In the genomic region with DNA sequence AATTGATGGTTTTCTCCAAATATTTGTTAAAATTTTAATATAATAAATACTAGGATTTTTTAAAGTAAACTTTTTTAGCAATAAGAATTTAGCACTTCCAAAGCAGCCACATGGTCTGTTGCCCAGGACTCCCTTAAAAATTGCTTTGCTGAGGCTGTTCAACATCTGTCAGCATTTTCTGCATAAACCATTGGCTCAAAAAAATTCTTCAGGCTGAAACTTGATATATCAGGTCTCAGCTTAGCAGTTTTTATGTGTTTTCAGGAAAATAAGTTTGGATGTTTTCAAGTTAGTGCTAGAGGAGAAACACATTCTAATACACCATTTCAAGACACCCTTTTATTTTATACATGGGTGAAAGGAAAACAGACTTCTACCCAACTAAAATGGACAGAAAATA, we compare ENCODE assay signal across 14 cellular contexts.
A peak's percentile ranks its signal among the peaks of the same experiment; 100 is the strongest.
DNase-seq lines count a peak whose midpoint lies in the region; ATAC-seq and TF ChIP-seq lines count a peak whose summit lies in the region.
"Had no signal": no experiment of that assay in that cellular context is flagged by ENCODE, and none has a peak within 500 bp of the region (broad histone marks: within the 10 kb centered on the region; RNA-seq: fewer than 3 reads in every experiment).

No MANE protein-coding gene starts in this region.

- peak overlapping the region; percentile 30 for H3K9ac ChIP-seq in adipocyte (ENCODE audit: low read length)
- H3K9ac ChIP-seq: neural progenitor cell had no signal

- H3K4me3 ChIP-seq in adipocyte (ENCODE audit: low read length) (peak overlapping the region; percentile 27), fibroblast of villous mesenchyme (ENCODE audit: low read depth, low read length) (no peak overlapping the region), vagina (no peak overlapping the region), stomach (no peak overlapping the region)
- H3K4me3 ChIP-seq: GM23338, neural progenitor cell, transverse colon had no signal

- no peaks in the 10 kb centered on the region for H3K36me3 ChIP-seq in adipocyte (ENCODE audit: control insufficient read depth, insufficient read depth, low read length, severe bottlenecking)
- no peaks in the 10 kb centered on the region for H3K36me3 ChIP-seq in vagina
- H3K36me3 ChIP-seq in stomach = no peaks in the 10 kb centered on the region
- H3K36me3 ChIP-seq: neural progenitor cell, transverse colon had no signal

- TF ChIP-seq CTCF in fibroblast of villous mesenchyme (IDR thresholded peaks at IDR 0.05; ENCODE audit: insufficient read depth, low read depth, low read length) (no peak), vagina (IDR thresholded peaks at IDR 0.05) (no peak), stomach (IDR thresholded peaks at IDR 0.05) (no peak), GM13976 (IDR thresholded peaks at IDR 0.05; ENCODE audit: borderline replicate concordance, control extremely low read depth, extremely low read depth, insufficient read depth, missing control alignments) (no peak)

- no peaks in the 10 kb centered on the region for H3K27me3 ChIP-seq in adipocyte (replicated peaks; ENCODE audit: control insufficient read depth, insufficient read depth, low read length)
- H3K27me3 ChIP-seq in vagina = no peaks in the 10 kb centered on the region
- H3K27me3 ChIP-seq in stomach = no peaks in the 10 kb centered on the region
- H3K27me3 ChIP-seq: neural progenitor cell, transverse colon had no signal

- H3K9me3 ChIP-seq in adipocyte (ENCODE audit: control insufficient read depth, low read length) (peaks cover 9% of the 10 kb centered on the region), vagina (no peaks in the 10 kb centered on the region), stomach (peaks cover 0 to 7% (median 0%) of the 10 kb centered on the region in 4 donors)

- TF ChIP-seq EP300 in stomach (IDR thresholded peaks at IDR 0.05) = no peak

- peak; percentile 60 for ATAC-seq in Right ventricle myocardium inferior
- ATAC-seq in GM18867 (IDR thresholded peaks at IDR 0.05; ENCODE audit: unreplicated experiment) = no peak
- ATAC-seq: GM23338 had no signal

- peaks cover 37% of the 10 kb centered on the region for H3K4me1 ChIP-seq in adipocyte (ENCODE audit: control insufficient read depth, insufficient read depth, low read length)
- peaks cover 10% of the 10 kb centered on the region for H3K4me1 ChIP-seq in vagina
- H3K4me1 ChIP-seq in stomach = peaks cover 0 to 32% (median 6%) of the 10 kb centered on the region in 4 donors
- H3K4me1 ChIP-seq: neural progenitor cell had no signal

- H3K27ac ChIP-seq in vagina (peak overlapping the region; percentile 10), stomach (no peak overlapping the region)
- H3K27ac ChIP-seq: neural progenitor cell, transverse colon had no signal

- DNase-seq in Right ventricle myocardium inferior (ENCODE audit: missing footprints) (no peak), cardiac septum (ENCODE audit: low spot score) (no peak), adipocyte (ENCODE audit: low read depth) (peak; percentile 73), fibroblast of villous mesenchyme (ENCODE audit: low read depth) (peak; percentile 77), vagina (ENCODE audit: extremely low spot score in 2 of 2) (no peak), stomach (no peak), GM13976 (ENCODE audit: low spot score) (no peak)
- DNase-seq: activated B cell treated with CpG ODN at 0.5 μM for 24 hours; activated naive CD8-positive, alpha-beta T cell treated with anti-CD3 and anti-CD28 coated beads, Interleukin-2, amount 10 ng/mL, durations not matched to agents 7 days and 5 days; NCI-H1105; transverse colon had no signal

- intact Hi-C loops in Right ventricle myocardium inferior (cut with DNase I) (no loop called here), cardiac septum (cut with DNase I) (no loop called here), vagina (cut with DNase I) (no loop called here), stomach (cut with DNase I; ENCODE audit: low total_unique reads) (no loop called here)

- TF ChIP-seq POLR2A in vagina (IDR thresholded peaks at IDR 0.05) = no peak
- no peak for TF ChIP-seq POLR2A in stomach (IDR thresholded peaks at IDR 0.05)

- in situ Hi-C loops in GM13976 (cut with MboI; ENCODE audit: low sequenced_read_pairs, unreplicated experiment) = no loop called here

Comparison
In these comparisons a context has a peak if more than half of its experiments do, and no peak if none do; other contexts are left out.
1. DNase-seq: peak in adipocyte (single experiment) and fibroblast of villous mesenchyme (single experiment); none in Right ventricle myocardium inferior (single experiment), cardiac septum (single experiment), vagina (0 of 2), stomach (single experiment) and GM13976 (single experiment).